Comparison of ENCODE assay signal across 20 cellular contexts in the genomic region with DNA sequence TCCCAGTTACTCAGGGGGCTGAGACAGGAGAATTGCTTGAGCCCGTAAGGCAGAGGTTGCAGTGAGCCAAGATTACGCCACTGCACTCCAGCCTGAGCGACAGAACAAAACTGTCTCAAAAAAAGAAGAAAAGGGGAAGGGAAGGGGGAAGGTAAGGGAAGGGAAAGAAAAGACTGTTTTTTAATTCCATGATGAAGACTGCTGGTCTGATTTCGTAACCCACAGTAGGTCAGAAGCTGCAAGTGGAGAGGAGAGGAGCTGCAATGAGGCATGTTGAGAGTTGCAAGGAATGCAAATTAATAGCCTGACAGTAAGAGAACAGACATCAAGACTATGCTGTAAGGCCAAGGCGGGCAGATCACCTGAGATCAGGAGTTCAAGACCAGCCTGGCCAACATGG. TPM values are rescaled to one million over a fixed set of nuclear protein-coding genes. Genes with fewer than 3 reads are reported as not detected.
DNase-seq lines count a peak whose midpoint lies in the region; ATAC-seq and TF ChIP-seq lines count a peak whose summit lies in the region.
"Had no signal": no experiment of that assay in that cellular context is flagged by ENCODE, and none has a peak within 500 bp of the region (broad histone marks: within the 10 kb centered on the region; RNA-seq: fewer than 3 reads in every experiment).

No MANE protein-coding gene starts in this region.

- DNase-seq in CD1c-positive myeloid dendritic cell (ENCODE audit: extremely low spot score) (peak; percentile 7), NOMO-1 (lab: John Stamatoyannopoulos, UW; ENCODE audit: unreplicated experiment in 2 of 2) (peak; percentile 69 to 79), choroid plexus epithelial cell (ENCODE audit: low read depth) (peak; percentile 72), nephron progenitor cell (no peak), left lobe of liver (ENCODE audit: low spot score) (no peak)
- DNase-seq: activated CD8-positive, alpha-beta T cell treated with anti-CD3 and anti-CD28 coated beads for 36 hours; anterior cingulate cortex; BE2C; DND-41; glutamatergic neuron; KG1; left cardiac atrium; NCI-H1694 treated with DMSO at 0.1 percent for 48 hours; NCI-H69; psoas muscle; Right ventricle myocardium superior had no signal

- TF ChIP-seq CTCF in choroid plexus epithelial cell (conservative IDR thresholded peaks at IDR 0.05; ENCODE audit: low read depth, low read length) (no peak), nephron progenitor cell (IDR thresholded peaks at IDR 0.05) (no peak)

- peaks cover 33% of the 10 kb centered on the region for H3K36me3 Mint-ChIP-seq in nephron progenitor cell (ENCODE audit: low read depth)

- H3K4me3 ChIP-seq in choroid plexus epithelial cell (ENCODE audit: low read depth, low read length), result no peak overlapping the region
- H3K4me3 ChIP-seq: psoas muscle had no signal

- H3K4me3 Mint-ChIP-seq in nephron progenitor cell, result no peak overlapping the region
- H3K4me3 Mint-ChIP-seq: activated CD8-positive, alpha-beta T cell treated with anti-CD3 and anti-CD28 coated beads for 36 hours; activated T-helper 17 cell treated with anti-CD3 and anti-CD28 coated beads, Interleukin-2, amount 50 U/mL, for 72 hours had no signal

- H3K27me3 Mint-ChIP-seq in nephron progenitor cell (ENCODE audit: low read depth, poor library complexity), result no peaks in the 10 kb centered on the region
- H3K27me3 Mint-ChIP-seq: activated CD8-positive, alpha-beta T cell treated with anti-CD3 and anti-CD28 coated beads for 36 hours; activated T-helper 17 cell treated with anti-CD3 and anti-CD28 coated beads, Interleukin-2, amount 50 U/mL, for 72 hours had no signal

- peak overlapping the region; percentile 43 for H3K27ac Mint-ChIP-seq in nephron progenitor cell
- H3K27ac Mint-ChIP-seq: activated CD8-positive, alpha-beta T cell treated with anti-CD3 and anti-CD28 coated beads for 36 hours; activated T-helper 17 cell treated with anti-CD3 and anti-CD28 coated beads, Interleukin-2, amount 50 U/mL, for 72 hours had no signal

- ATAC-seq in GM21737 (IDR thresholded peaks at IDR 0.05; ENCODE audit: unreplicated experiment) (no peak), GM19463 (IDR thresholded peaks at IDR 0.05; ENCODE audit: unreplicated experiment) (no peak), left lobe of liver (no peak), GM18873 (IDR thresholded peaks at IDR 0.05; ENCODE audit: low FRiP score, unreplicated experiment) (no peak)
- ATAC-seq: activated CD8-positive, alpha-beta T cell treated with anti-CD3 and anti-CD28 coated beads for 36 hours; activated T-helper 17 cell treated with anti-CD3 and anti-CD28 coated beads, Interleukin-2, amount 50 U/mL, for 72 hours had no signal

- H3K9me3 Mint-ChIP-seq in nephron progenitor cell, result no peaks in the 10 kb centered on the region
- H3K9me3 Mint-ChIP-seq: activated CD8-positive, alpha-beta T cell treated with anti-CD3 and anti-CD28 coated beads for 36 hours; activated T-helper 17 cell treated with anti-CD3 and anti-CD28 coated beads, Interleukin-2, amount 50 U/mL, for 72 hours had no signal

- H3K4me1 Mint-ChIP-seq in nephron progenitor cell, result no peaks in the 10 kb centered on the region
- H3K4me1 Mint-ChIP-seq: activated T-helper 17 cell treated with anti-CD3 and anti-CD28 coated beads, Interleukin-2, amount 50 U/mL, for 72 hours had no signal

RNA-seq across cellular contexts. Expression of a gene that starts 33.3 kb away (rescaled TPM):
- 31.7 TPM for total RNA-seq in left lobe of liver

Comparison
In these comparisons a context has a peak if more than half of its experiments do, and no peak if none do; other contexts are left out.
1. DNase-seq: peak in CD1c-positive myeloid dendritic cell (single experiment), NOMO-1 (2 of 2) and choroid plexus epithelial cell (single experiment); none in nephron progenitor cell (single experiment) and left lobe of liver (single experiment).